Comparison of ENCODE assay signal across 26 cellular contexts in genomic region chr12:104634852-104635251, GRCh38.
"Had no signal": no experiment of that assay in that cellular context is flagged by ENCODE, and none has a peak within 500 bp of the region (broad histone marks: within the 10 kb centered on the region; RNA-seq: fewer than 3 reads in every experiment).

No MANE protein-coding gene starts in this region.

- ATAC-seq: foreskin keratinocyte; gastroesophageal sphincter; heart left ventricle; left cardiac atrium; left lung; mucosa of descending colon; naive thymus-derived CD4-positive, alpha-beta T cell had no signal

- FAIRE-seq: endothelial cell of umbilical vein, kidney had no signal

- H3K4me2 ChIP-seq: hepatocyte, neural progenitor cell had no signal

- H3K36me3 Mint-ChIP-seq: mesothelial cell of epicardium had no signal

- H3K4me1 ChIP-seq: colonic mucosa, foreskin keratinocyte, prostate gland, thyroid gland had no signal

- DNase-seq: colonic mucosa; dermis blood vessel endothelial cell; effector memory CD4-positive, alpha-beta T cell; foreskin keratinocyte; heart left ventricle; kidney; left cardiac atrium; left lung; mesenchymal stem cell; mucosa of descending colon; naive thymus-derived CD4-positive, alpha-beta T cell; nucleus accumbens; sigmoid colon; stimulated activated naive CD4-positive, alpha-beta T cell treated with Interleukin-2 at 50 U/mL for 16 hours; stomach; thyroid gland had no signal

- H3K9me3 Mint-ChIP-seq: mesothelial cell of epicardium, nephron had no signal

- H3K27ac Mint-ChIP-seq: mesothelial cell of epicardium, nephron had no signal

- H3K27ac ChIP-seq: colonic mucosa, esophagus muscularis mucosa, foreskin keratinocyte, gastroesophageal sphincter, heart left ventricle, hepatocyte, left lung, neural progenitor cell, prostate gland, right atrium auricular region, sigmoid colon, stomach, thyroid gland, vagina had no signal

- H3K27me3 Mint-ChIP-seq: naive thymus-derived CD4-positive, alpha-beta T cell had no signal

- H3K4me3 ChIP-seq: colonic mucosa, esophagus muscularis mucosa, gastroesophageal sphincter, heart left ventricle, hepatocyte, left lung, mucosa of descending colon, neural progenitor cell, prostate gland, right atrium auricular region, sigmoid colon, stomach, thyroid gland, vagina had no signal

- H3K36me3 ChIP-seq: colonic mucosa, esophagus muscularis mucosa, gastroesophageal sphincter, heart left ventricle, left lung, neural progenitor cell, prostate gland, right atrium auricular region, sigmoid colon, stomach, thyroid gland, vagina had no signal

- H3K4me3 Mint-ChIP-seq: mesothelial cell of epicardium; naive thymus-derived CD4-positive, alpha-beta T cell; nephron; neural progenitor cell had no signal

- H3K9me3 ChIP-seq: colonic mucosa, esophagus muscularis mucosa, gastroesophageal sphincter, heart left ventricle, left lung, mucosa of descending colon, prostate gland, right atrium auricular region, sigmoid colon, stomach, thyroid gland, vagina had no signal

- H3K27me3 ChIP-seq: colonic mucosa, esophagus muscularis mucosa, foreskin keratinocyte, gastroesophageal sphincter, heart left ventricle, hepatocyte, left lung, neural progenitor cell, right atrium auricular region, sigmoid colon, stomach, thyroid gland, vagina had no signal
